In the genomic region with DNA sequence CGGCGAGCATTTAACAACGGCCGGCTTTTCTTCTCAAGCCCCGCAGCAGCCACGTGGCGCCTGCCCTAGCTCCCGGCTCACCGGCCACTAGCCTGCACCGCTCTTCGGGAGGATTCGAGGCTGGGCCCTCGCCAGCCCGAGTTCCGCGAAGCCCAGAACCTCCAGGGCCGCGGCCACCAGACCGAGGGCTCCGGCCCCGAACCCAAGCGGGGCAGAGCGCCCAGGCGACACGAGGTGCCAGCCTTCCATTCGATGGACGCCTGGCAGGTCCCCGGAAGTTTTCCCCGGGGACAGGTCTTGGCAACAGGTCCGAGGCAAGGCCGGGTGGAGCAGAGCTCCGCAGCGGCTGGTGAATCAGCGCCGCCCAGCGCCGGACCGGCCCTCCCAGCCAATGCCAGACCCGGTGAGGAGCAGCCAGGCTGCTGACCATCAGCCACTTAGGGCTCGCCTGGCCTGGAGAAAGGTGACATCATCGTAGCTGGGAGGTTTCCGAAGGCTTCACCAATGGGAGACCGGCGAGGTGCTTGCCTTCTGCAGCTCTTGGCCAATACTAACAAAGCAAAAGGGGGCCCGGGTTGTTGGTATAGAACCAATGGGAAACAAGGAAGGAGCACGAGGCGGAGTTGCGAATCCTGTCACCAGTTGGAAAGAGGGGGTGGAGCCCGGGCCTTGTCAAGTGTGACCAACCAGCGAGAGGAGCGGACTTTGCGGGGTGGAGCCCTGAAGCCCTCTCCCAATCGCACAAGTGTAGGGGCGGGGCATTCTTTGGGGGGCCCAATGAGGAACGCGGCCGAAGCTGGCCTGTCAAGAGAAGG, we compare ENCODE assay signal across 1 cellular context.
A peak's percentile ranks its signal among the peaks of the same experiment; 100 is the strongest.
TF ChIP-seq lines count a peak whose summit lies in the region.

No MANE protein-coding gene starts in this region.

TF ChIP-seq in HepG2, 621 proteins besides CTCF, POLR2A, EP300 and RAD21 (continued from another document and continues in another):
- TF ChIP-seq RNF219 (CRISPR knock-in tag; IDR thresholded peaks at IDR 0.05) (peak; percentile 85; the same call in 1 of the 2 replicates), PITX1 (CRISPR knock-in tag; IDR thresholded peaks at IDR 0.05) (peak; percentile 70; the same call in 1 of the 2 replicates), ZNF839 (CRISPR knock-in tag; IDR thresholded peaks at IDR 0.05; ENCODE audit: borderline replicate concordance) (peak; percentile 95; the same call in 1 of the 2 replicates), RNF2 (conservative IDR thresholded peaks at IDR 0.05; ENCODE audit: low read depth) (peak; percentile 99), RBM39 (IDR thresholded peaks at IDR 0.05; ENCODE audit: low read depth, low read length, poor library complexity, severe bottlenecking) (peak; percentile 97), ZNF331 (CRISPR knock-in tag; IDR thresholded peaks at IDR 0.05) (peak; percentile 95), MLLT10 (CRISPR knock-in tag; IDR thresholded peaks at IDR 0.05) (no peak), ZKSCAN5 (CRISPR knock-in tag; IDR thresholded peaks at IDR 0.05) (peak; percentile 75; the same call in 1 of the 2 replicates), ZNF570 (CRISPR knock-in tag; IDR thresholded peaks at IDR 0.05; ENCODE audit: borderline replicate concordance) (0 out of 2 replicates have a peak, but pooled peaks have one; percentile 69), ZNF563 (CRISPR knock-in tag; IDR thresholded peaks at IDR 0.05) (peak; percentile 86; the same call in 1 of the 2 replicates), FOXK1 (CRISPR knock-in tag; IDR thresholded peaks at IDR 0.05; ENCODE audit: borderline replicate concordance, low read depth) (peak; percentile 40; the same call in 1 of the 2 replicates), ZNF678 (CRISPR knock-in tag; IDR thresholded peaks at IDR 0.05) (peak; percentile 99), ZNF780A (CRISPR knock-in tag; IDR thresholded peaks at IDR 0.05) (peak; percentile 91), SMARCC2 (IDR thresholded peaks at IDR 0.05) (0 out of 2 replicates have a peak, but pooled peaks have one; percentile 6), ZNF672 (CRISPR knock-in tag; IDR thresholded peaks at IDR 0.05) (no peak), REST (IDR thresholded peaks at IDR 0.05; ENCODE audit: borderline replicate concordance in 1 of 2, low read depth in 1 of 2, low read length in 2 of 2) (peak in 1 of 2 experiments; percentile 61; a peak in 1 of 4 replicates)
- TF ChIP-seq, protein P1, sequence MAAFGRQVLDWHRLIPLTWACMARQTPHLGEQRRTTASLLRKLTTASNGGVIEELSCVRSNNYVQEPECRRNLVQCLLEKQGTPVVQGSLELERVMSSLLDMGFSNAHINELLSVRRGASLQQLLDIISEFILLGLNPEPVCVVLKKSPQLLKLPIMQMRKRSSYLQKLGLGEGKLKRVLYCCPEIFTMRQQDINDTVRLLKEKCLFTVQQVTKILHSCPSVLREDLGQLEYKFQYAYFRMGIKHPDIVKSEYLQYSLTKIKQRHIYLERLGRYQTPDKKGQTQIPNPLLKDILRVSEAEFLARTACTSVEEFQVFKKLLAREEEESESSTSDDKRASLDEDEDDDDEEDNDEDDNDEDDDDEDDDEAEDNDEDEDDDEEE (CRISPR knock-in tag; IDR thresholded peaks at IDR 0.05): no peak; the same call in 1 of the 2 replicates
- TF ChIP-seq, protein P2, sequence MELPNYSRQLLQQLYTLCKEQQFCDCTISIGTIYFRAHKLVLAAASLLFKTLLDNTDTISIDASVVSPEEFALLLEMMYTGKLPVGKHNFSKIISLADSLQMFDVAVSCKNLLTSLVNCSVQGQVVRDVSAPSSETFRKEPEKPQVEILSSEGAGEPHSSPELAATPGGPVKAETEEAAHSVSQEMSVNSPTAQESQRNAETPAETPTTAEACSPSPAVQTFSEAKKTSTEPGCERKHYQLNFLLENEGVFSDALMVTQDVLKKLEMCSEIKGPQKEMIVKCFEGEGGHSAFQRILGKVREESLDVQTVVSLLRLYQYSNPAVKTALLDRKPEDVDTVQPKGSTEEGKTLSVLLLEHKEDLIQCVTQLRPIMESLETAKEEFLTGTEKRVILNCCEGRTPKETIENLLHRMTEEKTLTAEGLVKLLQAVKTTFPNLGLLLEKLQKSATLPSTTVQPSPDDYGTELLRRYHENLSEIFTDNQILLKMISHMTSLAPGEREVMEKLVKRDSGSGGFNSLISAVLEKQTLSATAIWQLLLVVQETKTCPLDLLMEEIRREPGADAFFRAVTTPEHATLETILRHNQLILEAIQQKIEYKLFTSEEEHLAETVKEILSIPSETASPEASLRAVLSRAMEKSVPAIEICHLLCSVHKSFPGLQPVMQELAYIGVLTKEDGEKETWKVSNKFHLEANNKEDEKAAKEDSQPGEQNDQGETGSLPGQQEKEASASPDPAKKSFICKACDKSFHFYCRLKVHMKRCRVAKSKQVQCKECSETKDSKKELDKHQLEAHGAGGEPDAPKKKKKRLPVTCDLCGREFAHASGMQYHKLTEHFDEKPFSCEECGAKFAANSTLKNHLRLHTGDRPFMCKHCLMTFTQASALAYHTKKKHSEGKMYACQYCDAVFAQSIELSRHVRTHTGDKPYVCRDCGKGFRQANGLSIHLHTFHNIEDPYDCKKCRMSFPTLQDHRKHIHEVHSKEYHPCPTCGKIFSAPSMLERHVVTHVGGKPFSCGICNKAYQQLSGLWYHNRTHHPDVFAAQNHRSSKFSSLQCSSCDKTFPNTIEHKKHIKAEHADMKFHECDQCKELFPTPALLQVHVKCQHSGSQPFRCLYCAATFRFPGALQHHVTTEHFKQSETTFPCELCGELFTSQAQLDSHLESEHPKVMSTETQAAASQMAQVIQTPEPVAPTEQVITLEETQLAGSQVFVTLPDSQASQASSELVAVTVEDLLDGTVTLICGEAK (IDR thresholded peaks at IDR 0.05): no peak
- TF ChIP-seq, protein P2 (CRISPR knock-in tag; IDR thresholded peaks at IDR 0.05): peak; percentile 87
- TF ChIP-seq, protein P3, sequence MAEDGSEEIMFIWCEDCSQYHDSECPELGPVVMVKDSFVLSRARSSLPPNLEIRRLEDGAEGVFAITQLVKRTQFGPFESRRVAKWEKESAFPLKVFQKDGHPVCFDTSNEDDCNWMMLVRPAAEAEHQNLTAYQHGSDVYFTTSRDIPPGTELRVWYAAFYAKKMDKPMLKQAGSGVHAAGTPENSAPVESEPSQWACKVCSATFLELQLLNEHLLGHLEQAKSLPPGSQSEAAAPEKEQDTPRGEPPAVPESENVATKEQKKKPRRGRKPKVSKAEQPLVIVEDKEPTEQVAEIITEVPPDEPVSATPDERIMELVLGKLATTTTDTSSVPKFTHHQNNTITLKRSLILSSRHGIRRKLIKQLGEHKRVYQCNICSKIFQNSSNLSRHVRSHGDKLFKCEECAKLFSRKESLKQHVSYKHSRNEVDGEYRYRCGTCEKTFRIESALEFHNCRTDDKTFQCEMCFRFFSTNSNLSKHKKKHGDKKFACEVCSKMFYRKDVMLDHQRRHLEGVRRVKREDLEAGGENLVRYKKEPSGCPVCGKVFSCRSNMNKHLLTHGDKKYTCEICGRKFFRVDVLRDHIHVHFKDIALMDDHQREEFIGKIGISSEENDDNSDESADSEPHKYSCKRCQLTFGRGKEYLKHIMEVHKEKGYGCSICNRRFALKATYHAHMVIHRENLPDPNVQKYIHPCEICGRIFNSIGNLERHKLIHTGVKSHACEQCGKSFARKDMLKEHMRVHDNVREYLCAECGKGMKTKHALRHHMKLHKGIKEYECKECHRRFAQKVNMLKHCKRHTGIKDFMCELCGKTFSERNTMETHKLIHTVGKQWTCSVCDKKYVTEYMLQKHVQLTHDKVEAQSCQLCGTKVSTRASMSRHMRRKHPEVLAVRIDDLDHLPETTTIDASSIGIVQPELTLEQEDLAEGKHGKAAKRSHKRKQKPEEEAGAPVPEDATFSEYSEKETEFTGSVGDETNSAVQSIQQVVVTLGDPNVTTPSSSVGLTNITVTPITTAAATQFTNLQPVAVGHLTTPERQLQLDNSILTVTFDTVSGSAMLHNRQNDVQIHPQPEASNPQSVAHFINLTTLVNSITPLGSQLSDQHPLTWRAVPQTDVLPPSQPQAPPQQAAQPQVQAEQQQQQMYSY (CRISPR knock-in tag; IDR thresholded peaks at IDR 0.05): no peak; the same call in 1 of the 2 replicates
- TF ChIP-seq, protein P4, sequence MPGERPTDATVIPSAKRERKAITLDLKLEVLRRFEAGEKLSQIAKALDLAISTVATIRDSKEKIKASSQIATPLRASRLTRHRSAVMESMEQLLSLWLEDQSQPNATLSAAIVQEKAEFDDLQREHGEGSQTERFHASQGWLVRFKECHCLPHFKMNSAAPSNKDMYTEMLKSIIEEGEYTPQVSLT (CRISPR knock-in tag; IDR thresholded peaks at IDR 0.05; ENCODE audit: borderline replicate concordance, low read depth): no peak
- TF ChIP-seq, protein P5, sequence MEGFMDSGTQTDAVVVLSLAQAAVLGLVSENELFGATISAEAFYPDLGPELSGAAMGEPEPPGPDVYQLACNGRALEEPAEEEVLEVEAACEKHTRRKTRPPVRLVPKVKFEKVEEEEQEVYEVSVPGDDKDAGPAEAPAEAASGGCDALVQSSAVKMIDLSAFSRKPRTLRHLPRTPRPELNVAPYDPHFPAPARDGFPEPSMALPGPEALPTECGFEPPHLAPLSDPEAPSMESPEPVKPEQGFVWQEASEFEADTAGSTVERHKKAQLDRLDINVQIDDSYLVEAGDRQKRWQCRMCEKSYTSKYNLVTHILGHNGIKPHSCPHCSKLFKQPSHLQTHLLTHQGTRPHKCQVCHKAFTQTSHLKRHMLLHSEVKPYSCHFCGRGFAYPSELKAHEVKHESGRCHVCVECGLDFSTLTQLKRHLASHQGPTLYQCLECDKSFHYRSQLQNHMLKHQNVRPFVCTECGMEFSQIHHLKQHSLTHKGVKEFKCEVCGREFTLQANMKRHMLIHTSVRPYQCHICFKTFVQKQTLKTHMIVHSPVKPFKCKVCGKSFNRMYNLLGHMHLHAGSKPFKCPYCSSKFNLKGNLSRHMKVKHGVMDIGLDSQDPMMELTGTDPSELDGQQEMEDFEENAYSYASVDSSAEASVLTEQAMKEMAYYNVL (CRISPR knock-in tag; IDR thresholded peaks at IDR 0.05; ENCODE audit: borderline replicate concordance): no peak
